ENCODE assay signal across 1 cellular context in genomic region chr1:154352581-154353459, GRCh38.
TF ChIP-seq lines count a peak whose summit lies in the region.

No MANE protein-coding gene starts in this region.

TF ChIP-seq in H1, 55 proteins besides CTCF, POLR2A, EP300 and RAD21 (continued from another document):
- peak; percentile 65 for TF ChIP-seq KDM4A (IDR thresholded peaks at IDR 0.05; ENCODE audit: low read depth, low read length, severe bottlenecking)
- TF ChIP-seq POLR2AphosphoS5 (IDR thresholded peaks at IDR 0.05; ENCODE audit: low read depth, low read length): no peak
- no peak for TF ChIP-seq SIN3A (conservative IDR thresholded peaks at IDR 0.05 in 1 of 2, IDR thresholded peaks at IDR 0.05 in 1 of 2; ENCODE audit: low read depth in 1 of 2, low read length in 2 of 2)
- no peak for TF ChIP-seq NRF1 (IDR thresholded peaks at IDR 0.05; ENCODE audit: low read depth, low read length)
- no peak for TF ChIP-seq SP4 (IDR thresholded peaks at IDR 0.05; ENCODE audit: low read length)
- 0 out of 2 replicates have a peak, but pooled peaks have one; percentile 42 for TF ChIP-seq PHF8 (conservative IDR thresholded peaks at IDR 0.05; ENCODE audit: low read depth, low read length)
- no peak for TF ChIP-seq SP2 (IDR thresholded peaks at IDR 0.05; ENCODE audit: low read length)
- no peak for TF ChIP-seq RNF2 (IDR thresholded peaks at IDR 0.05; ENCODE audit: borderline replicate concordance, low read depth, low read length, missing control alignments, poor library complexity, severe bottlenecking)
- TF ChIP-seq JUN (IDR thresholded peaks at IDR 0.05; ENCODE audit: low read depth, low read length): no peak
- TF ChIP-seq POU5F1 (IDR thresholded peaks at IDR 0.05; ENCODE audit: low read depth, low read length): no peak
- no peak for TF ChIP-seq CTBP2 (IDR thresholded peaks at IDR 0.05; ENCODE audit: borderline replicate concordance, insufficient read depth, insufficient read length, low read length)
- peak; percentile 53 for TF ChIP-seq ASH2L (IDR thresholded peaks at IDR 0.05; ENCODE audit: low read length)
- no peak for TF ChIP-seq BRCA1 (IDR thresholded peaks at IDR 0.05; ENCODE audit: low read depth, low read length)
- no peak for TF ChIP-seq ATF3 (IDR thresholded peaks at IDR 0.05; ENCODE audit: insufficient read depth, low read depth, low read length)
- TF ChIP-seq BACH1 (IDR thresholded peaks at IDR 0.05; ENCODE audit: low read length): no peak; the same call in 1 of the 2 replicates
- TF ChIP-seq TAF7 (optimal IDR thresholded peaks at IDR 0.05; ENCODE audit: borderline replicate concordance, low read depth, low read length): no peak
- no peak for TF ChIP-seq SIX5 (IDR thresholded peaks at IDR 0.05; ENCODE audit: low read depth, low read length)
- TF ChIP-seq JUND (IDR thresholded peaks at IDR 0.05; ENCODE audit: low read length): no peak
- no peak for TF ChIP-seq SRF (IDR thresholded peaks at IDR 0.05; ENCODE audit: low read depth, low read length)
- TF ChIP-seq CHD2 (IDR thresholded peaks at IDR 0.05; ENCODE audit: low read length): no peak
- TF ChIP-seq ATF2 (IDR thresholded peaks at IDR 0.05; ENCODE audit: low read length): no peak
- TF ChIP-seq, protein P1, sequence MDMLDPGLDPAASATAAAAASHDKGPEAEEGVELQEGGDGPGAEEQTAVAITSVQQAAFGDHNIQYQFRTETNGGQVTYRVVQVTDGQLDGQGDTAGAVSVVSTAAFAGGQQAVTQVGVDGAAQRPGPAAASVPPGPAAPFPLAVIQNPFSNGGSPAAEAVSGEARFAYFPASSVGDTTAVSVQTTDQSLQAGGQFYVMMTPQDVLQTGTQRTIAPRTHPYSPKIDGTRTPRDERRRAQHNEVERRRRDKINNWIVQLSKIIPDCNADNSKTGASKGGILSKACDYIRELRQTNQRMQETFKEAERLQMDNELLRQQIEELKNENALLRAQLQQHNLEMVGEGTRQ (IDR thresholded peaks at IDR 0.05; ENCODE audit: low read length): no peak
- TF ChIP-seq RBBP5 (IDR thresholded peaks at IDR 0.05; ENCODE audit: borderline replicate concordance, low read depth, low read length): no peak
- TF ChIP-seq RFX5 (IDR thresholded peaks at IDR 0.05; ENCODE audit: borderline replicate concordance, low read depth, low read length): no peak
- no peak for TF ChIP-seq HDAC6 (IDR thresholded peaks at IDR 0.05; ENCODE audit: low read depth, low read length)
- TF ChIP-seq CHD7 (IDR thresholded peaks at IDR 0.05; ENCODE audit: insufficient replicate concordance, low read length): no peak
- no peak for TF ChIP-seq MAFK (IDR thresholded peaks at IDR 0.05; ENCODE audit: low read depth, low read length)
- no peak for TF ChIP-seq CREB1 (IDR thresholded peaks at IDR 0.05)
- TF ChIP-seq, protein P2, sequence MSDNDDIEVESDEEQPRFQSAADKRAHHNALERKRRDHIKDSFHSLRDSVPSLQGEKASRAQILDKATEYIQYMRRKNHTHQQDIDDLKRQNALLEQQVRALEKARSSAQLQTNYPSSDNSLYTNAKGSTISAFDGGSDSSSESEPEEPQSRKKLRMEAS (IDR thresholded peaks at IDR 0.05): no peak
- TF ChIP-seq CBX5 (IDR thresholded peaks at IDR 0.05; ENCODE audit: low read depth, low read length): no peak
- TF ChIP-seq FOSL1 (IDR thresholded peaks at IDR 0.05; ENCODE audit: insufficient read depth, low read depth, low read length): no peak
- no peak for TF ChIP-seq GTF2F1 (IDR thresholded peaks at IDR 0.05; ENCODE audit: borderline replicate concordance, low read depth, low read length)
- TF ChIP-seq RXRA (IDR thresholded peaks at IDR 0.05; ENCODE audit: insufficient read depth, low read depth, low read length): no peak
- no peak for TF ChIP-seq SIRT6 (IDR thresholded peaks at IDR 0.05; ENCODE audit: low read length)
- no peak for TF ChIP-seq SP1 (IDR thresholded peaks at IDR 0.05; ENCODE audit: low read depth, low read length)
- TF ChIP-seq EGR1 (IDR thresholded peaks at IDR 0.05; ENCODE audit: borderline replicate concordance, low read depth, low read length): no peak
- TF ChIP-seq KDM5A (IDR thresholded peaks at IDR 0.05; ENCODE audit: low read length): no peak
- no peak for TF ChIP-seq SUZ12 (IDR thresholded peaks at IDR 0.05; ENCODE audit: low read length)
- TF ChIP-seq NANOG (IDR thresholded peaks at IDR 0.05; ENCODE audit: insufficient read depth, low read depth, low read length, poor library complexity, severe bottlenecking): no peak
- TF ChIP-seq GABPA (IDR thresholded peaks at IDR 0.05; ENCODE audit: borderline replicate concordance, insufficient read depth, low read length): no peak
- TF ChIP-seq TAF1 (IDR thresholded peaks at IDR 0.05; ENCODE audit: low read depth, low read length): peak; percentile 64; the same call in 1 of the 2 replicates
- no peak for TF ChIP-seq KDM1A (IDR thresholded peaks at IDR 0.05; ENCODE audit: borderline replicate concordance, low read length)
- peak; percentile 39; the same call in 1 of the 2 replicates for TF ChIP-seq TBP (IDR thresholded peaks at IDR 0.05; ENCODE audit: low read depth, low read length)
